Comparison of ENCODE assay signal across 24 cellular contexts in the genomic region with DNA sequence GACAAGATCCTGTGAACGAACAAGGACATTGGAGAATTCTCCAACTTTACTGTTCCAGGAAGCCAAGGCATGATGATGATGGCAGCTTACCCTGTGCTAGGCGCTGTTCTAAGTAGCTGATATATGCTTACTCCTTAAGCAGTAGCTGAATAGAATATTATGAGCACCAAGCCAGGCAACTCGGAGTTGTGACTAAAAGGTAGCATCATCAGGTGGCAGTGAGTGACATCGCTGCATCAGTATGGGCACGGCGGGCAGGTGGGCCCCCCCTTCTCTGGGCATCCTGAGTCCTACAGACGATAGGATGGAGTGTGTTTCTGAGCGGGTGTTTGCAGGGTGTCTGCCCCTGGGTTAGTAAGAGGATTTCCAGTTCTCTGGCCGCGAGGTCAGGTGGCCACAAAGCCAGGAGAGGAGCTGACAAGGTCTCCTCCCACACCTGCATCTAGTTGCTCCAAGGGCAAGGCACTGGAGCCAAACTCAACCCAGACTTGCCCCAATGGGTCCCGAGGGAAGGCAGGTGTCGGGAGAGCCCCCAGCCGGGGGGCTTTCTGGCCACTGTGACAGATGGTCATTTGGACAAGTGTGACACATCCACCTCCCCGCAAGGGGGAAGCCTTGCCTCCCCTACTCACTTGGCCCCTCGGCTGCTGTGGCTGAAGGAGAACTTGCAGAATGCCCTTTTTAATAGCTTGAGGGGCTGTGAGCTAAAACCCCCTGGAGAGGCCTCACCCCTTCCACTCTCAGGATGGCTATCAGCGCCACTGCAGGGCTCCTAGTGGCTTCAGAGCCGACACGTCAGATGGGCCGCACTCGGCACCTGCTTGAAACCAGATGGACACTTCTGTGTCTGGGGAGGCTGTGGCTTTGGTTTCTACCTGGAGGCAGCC. TPM values are rescaled to one million over a fixed set of nuclear protein-coding genes. Genes with fewer than 3 reads are reported as not detected.
DNase-seq lines count a peak whose midpoint lies in the region; TF ChIP-seq lines count a peak whose summit lies in the region.
"Had no signal": no experiment of that assay in that cellular context is flagged by ENCODE, and none has a peak within 500 bp of the region (broad histone marks: within the 10 kb centered on the region; RNA-seq: fewer than 3 reads in every experiment).

No MANE protein-coding gene starts in this region.

- H3K36me3 Mint-ChIP-seq in glutamatergic neuron (ENCODE audit: unreplicated experiment) (no peaks in the 10 kb centered on the region), CD14-positive monocyte (no peaks in the 10 kb centered on the region), HFFc6 (ENCODE audit: low read depth) (no peaks in the 10 kb centered on the region)

- no peaks in the 10 kb centered on the region for H4K20me1 ChIP-seq in OCI-LY7 (ENCODE audit: insufficient read depth, low read length)

- peaks cover 11% of the 10 kb centered on the region for H3K4me1 Mint-ChIP-seq in glutamatergic neuron (ENCODE audit: low read depth, unreplicated experiment)
- H3K4me1 Mint-ChIP-seq in CD14-positive monocyte = no peaks in the 10 kb centered on the region
- H3K4me1 Mint-ChIP-seq in HFFc6 (ENCODE audit: low read depth) = no peaks in the 10 kb centered on the region
- H3K4me1 Mint-ChIP-seq: nephron, T-helper 17 cell had no signal

- intact Hi-C loops in OCI-LY7 (cut with micrococcal nuclease; ENCODE audit: unreplicated experiment) = loop anchor here (5.0 kb wide), 1 partner anchor 187 kb away; no protein-coding TSS in a partner anchor
- intact Hi-C loops in CD14-positive monocyte (cut with micrococcal nuclease) = no loop called here

- H3K4me2 ChIP-seq in OCI-LY7 (ENCODE audit: low read length) = no peak overlapping the region

- no peak overlapping the region for H2AFZ ChIP-seq in OCI-LY7 (ENCODE audit: low read length)

- no peak overlapping the region for H3K27ac Mint-ChIP-seq in glutamatergic neuron (ENCODE audit: unreplicated experiment)
- no peak overlapping the region for H3K27ac Mint-ChIP-seq in CD14-positive monocyte
- no peak overlapping the region for H3K27ac Mint-ChIP-seq in HFFc6
- H3K27ac Mint-ChIP-seq: activated CD4-positive, alpha-beta memory T cell treated with anti-CD3 and anti-CD28 coated beads for 36 hours; CD8-positive, alpha-beta memory T cell; nephron; T-helper 17 cell had no signal

- DNase-seq in AG20443 (ENCODE audit: low spot score) (peak; percentile 9), ELF-1 (ENCODE audit: low read depth, low spot score) (peak; percentile 21), OCI-LY7 (ENCODE audit: low spot score) (peak; percentile 14), glutamatergic neuron (peak; percentile 45), CD14-positive monocyte (ENCODE audit: low spot score) (no peak), HFFc6 (no peak)
- no peak for DNase-seq in central memory CD4-positive, alpha-beta T cell
- DNase-seq in activated CD4-positive, alpha-beta T cell treated with anti-CD3 and anti-CD28 coated beads, Interleukin-2, amount 50 U/mL, for 4 hours = no peak
- DNase-seq: activated CD4-positive, alpha-beta memory T cell treated with anti-CD3 and anti-CD28 coated beads for 36 hours; activated gamma-delta T cell; activated T-cell treated with anti-CD3 and anti-CD28 coated beads for 4 hours; brain microvascular endothelial cell; CD8-positive, alpha-beta memory T cell; colonic mucosa; Kasumi-1; left lung; midbrain; NCI-H1092; NCI-H187 treated with DMSO at 0.1 percent for 48 hours; NK-92 treated with Interleukin-12 subunit alpha and Interleukin-12 subunit beta, amount 100 ng/mL, for 24 hours; sigmoid colon; T-helper 17 cell; testis had no signal

- no peaks in the 10 kb centered on the region for H3K79me2 ChIP-seq in OCI-LY7 (ENCODE audit: insufficient read depth, low read depth, low read length)

- H3K36me3 ChIP-seq in OCI-LY7 (ENCODE audit: insufficient read depth, low read length) = no peaks in the 10 kb centered on the region
- H3K36me3 ChIP-seq: brain microvascular endothelial cell, colonic mucosa, left lung, sigmoid colon had no signal

- BruUV-seq in OCI-LY7 (replicated peaks; lab: Mats Ljungman, UMichigan) = no TSS peak

- H3K4me1 ChIP-seq in OCI-LY7 (ENCODE audit: insufficient read depth, low read length, poor library complexity, severe bottlenecking) = no peaks in the 10 kb centered on the region
- H3K4me1 ChIP-seq: colonic mucosa, left lung, sigmoid colon, testis had no signal

- H3K27me3 Mint-ChIP-seq in glutamatergic neuron (ENCODE audit: unreplicated experiment) (no peaks in the 10 kb centered on the region), CD14-positive monocyte (ENCODE audit: low read depth in 3 of 3) (peaks cover 0 to 3% (median 3%) of the 10 kb centered on the region in 3 donors), HFFc6 (ENCODE audit: insufficient read depth) (peaks cover 25% of the 10 kb centered on the region)

- H3K9me3 ChIP-seq in OCI-LY7 (ENCODE audit: low read length) = no peaks in the 10 kb centered on the region
- H3K9me3 ChIP-seq: colonic mucosa, sigmoid colon, testis had no signal

- TF ChIP-seq CTCF in OCI-LY7 (conservative IDR thresholded peaks at IDR 0.05; ENCODE audit: low read length) (peak; percentile 38), glutamatergic neuron (IDR thresholded peaks at IDR 0.05; ENCODE audit: partially characterized antibody, unreplicated experiment) (peak; percentile 29), CD14-positive monocyte (IDR thresholded peaks at IDR 0.05) (no peak), HFFc6 (IDR thresholded peaks at IDR 0.05) (no peak)

- H3K9me2 ChIP-seq in OCI-LY7 (ENCODE audit: insufficient read depth, low read length) = no peaks in the 10 kb centered on the region

- no peak overlapping the region for H3K4me3 ChIP-seq in OCI-LY7 (ENCODE audit: low read depth, low read length, poor library complexity, severe bottlenecking)
- H3K4me3 ChIP-seq: colonic mucosa, left lung, sigmoid colon, testis had no signal

- POLR2A ChIA-PET in OCI-LY7 (lab: Charles Lee) = no interaction called here

- peaks cover under 1% of the 10 kb centered on the region for H3K9me3 Mint-ChIP-seq in glutamatergic neuron (ENCODE audit: unreplicated experiment)
- peaks cover 0 to 8% (median 4%) of the 10 kb centered on the region in 7 donors for H3K9me3 Mint-ChIP-seq in CD14-positive monocyte
- H3K9me3 Mint-ChIP-seq in HFFc6 = no peaks in the 10 kb centered on the region

- H3K4me3 Mint-ChIP-seq in glutamatergic neuron (ENCODE audit: unreplicated experiment) = no peak overlapping the region
- H3K4me3 Mint-ChIP-seq in CD14-positive monocyte = no peak overlapping the region
- no peak overlapping the region for H3K4me3 Mint-ChIP-seq in HFFc6
- H3K4me3 Mint-ChIP-seq: activated CD4-positive, alpha-beta memory T cell treated with anti-CD3 and anti-CD28 coated beads for 36 hours; CD8-positive, alpha-beta memory T cell; nephron; T-helper 17 cell had no signal

- H3K27ac ChIP-seq in OCI-LY7 (ENCODE audit: low read depth, low read length, poor library complexity, severe bottlenecking) = no peak overlapping the region
- H3K27ac ChIP-seq: brain microvascular endothelial cell, colonic mucosa, left lung, sigmoid colon, testis had no signal

- CTCF ChIA-PET in OCI-LY7 (lab: Charles Lee; ENCODE audit: unreplicated experiment) = no interaction called here

RNA-seq across cellular contexts. Expression of a gene that starts 55.5 kb away (rescaled TPM):
- total RNA-seq in OCI-LY7 (2014; rRNA removed; shearing (Covaris generic)) = 0.03 TPM in 1 of 2 replicates, not detected in the other
- total RNA-seq in OCI-LY7 (2022) = 0.13 and 0.59 TPM in 2 replicates
- total RNA-seq in glutamatergic neuron (ENCODE audit: unreplicated experiment) = 2.1 TPM
- under 1 TPM; 0.28 to 0.35 TPM for polyA plus RNA-seq in CD14-positive monocyte
- not detected for total RNA-seq in HFFc6 (2021; fragmentation: NEBNext Ultra II Directional; extraction: Animal tissue kit (Norgen Biotek cat#: 25700))

Comparison
In these comparisons a context has a peak if more than half of its experiments do, and no peak if none do; other contexts are left out.
1. DNase-seq: peak in AG20443 (single experiment), ELF-1 (single experiment), OCI-LY7 (single experiment) and glutamatergic neuron (single experiment); none in central memory CD4-positive, alpha-beta T cell (single experiment), CD14-positive monocyte (single experiment), activated CD4-positive, alpha-beta T cell treated with anti-CD3 and anti-CD28 coated beads, Interleukin-2, amount 50 U/mL, for 4 hours (0 of 2) and HFFc6 (single experiment).
2. CTCF ChIP-seq: peak in OCI-LY7 (single experiment) and glutamatergic neuron (single experiment); none in CD14-positive monocyte (single experiment) and HFFc6 (single experiment).